In the genomic region with DNA sequence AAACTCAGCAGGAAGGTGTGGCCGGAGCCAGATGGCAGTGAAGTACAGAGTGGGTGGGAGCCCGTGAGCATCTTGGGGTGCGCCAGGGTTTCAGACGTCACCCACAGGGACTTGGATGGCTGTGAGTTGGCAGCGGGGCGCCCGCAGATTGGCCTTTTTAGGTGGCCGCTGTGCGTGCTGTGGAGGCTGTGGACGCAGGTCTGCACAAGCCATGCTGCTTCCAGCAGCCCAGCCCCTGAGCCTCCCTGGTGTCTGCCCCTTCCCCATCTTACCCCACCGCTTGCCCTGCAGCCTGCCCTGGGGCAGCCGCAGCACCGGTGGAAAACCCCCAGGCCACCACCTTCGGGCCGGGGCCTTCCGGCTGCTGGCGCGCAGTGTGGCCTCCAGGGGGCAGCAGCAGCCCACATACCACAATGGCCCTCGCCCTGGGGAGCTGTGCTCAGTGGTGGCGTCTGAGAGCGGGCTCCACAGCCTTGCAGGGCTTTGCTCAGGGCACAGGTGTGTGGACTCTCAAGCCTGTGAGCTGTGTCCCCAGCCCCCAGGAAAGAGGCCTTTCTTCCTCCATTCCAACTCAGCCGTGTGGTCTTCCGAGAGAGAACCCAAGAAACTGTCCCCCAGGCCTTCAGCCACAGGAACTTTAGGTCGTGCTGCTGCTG, we compare ENCODE assay signal across 8 cellular contexts. TPM values are rescaled to one million over a fixed set of nuclear protein-coding genes. Genes with fewer than 3 reads are reported as not detected.
A peak's percentile ranks its signal among the peaks of the same experiment; 100 is the strongest.
DNase-seq lines count a peak whose midpoint lies in the region; ATAC-seq and TF ChIP-seq lines count a peak whose summit lies in the region.

No MANE protein-coding gene starts in this region.

- no peak overlapping the region for H3K14ac ChIP-seq in IMR-90 (replicated peaks; ENCODE audit: low read depth, low read length)

- peak; percentile 94 for TF ChIP-seq CTCF in IMR-90 (conservative IDR thresholded peaks at IDR 0.05; ENCODE audit: low read depth, low read length)
- TF ChIP-seq CTCF in nephron (IDR thresholded peaks at IDR 0.05; ENCODE audit: unreplicated experiment in 3 of 3), result peak; percentile 90 to 98 (median 94)

- no peaks in the 10 kb centered on the region for H3K27me3 Mint-ChIP-seq in nephron (ENCODE audit: low read depth)

- H3K23ac ChIP-seq in IMR-90 (ENCODE audit: low read depth, low read length), result no peak overlapping the region

- POLR2A ChIA-PET in IMR-90 (lab: Charles Lee; ENCODE audit: unreplicated experiment), result no interaction called here

- H3K4me1 ChIP-seq in IMR-90 (ENCODE audit: control insufficient read depth, insufficient read depth, low read length), result no peaks in the 10 kb centered on the region

- no peaks in the 10 kb centered on the region for H3K4me1 Mint-ChIP-seq in nephron

- intact Hi-C loops in IMR-90 (cut with micrococcal nuclease), result loop anchor here (1.0 to 5.0 kb wide), 5 partner anchors 46 to 554 kb away; no protein-coding TSS in a partner anchor

- in situ Hi-C loops in IMR-90 (cut with MboI; ENCODE audit: low sequenced_read_pairs), result loop anchor here (5.0 to 10.0 kb wide), 2 partner anchors 448 to 556 kb away; no protein-coding TSS in a partner anchor

- H3K27me3 ChIP-seq in IMR-90 (ENCODE audit: control insufficient read depth, insufficient read depth, low read length), result no peaks in the 10 kb centered on the region

- TF ChIP-seq POLR2A in IMR-90 (IDR thresholded peaks at IDR 0.05; ENCODE audit: low read depth, low read length), result peak; percentile 55; the same call in 1 of the 2 replicates

- no peaks in the 10 kb centered on the region; a peak in 1 of 4 replicates for H3K79me1 ChIP-seq in IMR-90 (ENCODE audit: low read depth in 1 of 2, low read length in 2 of 2)

- BruUV-seq in IMR-90 (replicated peaks; lab: Mats Ljungman, UMichigan), result no TSS peak

- H3K18ac ChIP-seq in IMR-90 (ENCODE audit: low read depth, low read length), result no peak overlapping the region

- ATAC-seq in IMR-90 (ENCODE audit: low read depth), result peak; percentile 98

- no peak overlapping the region for H3K27ac Mint-ChIP-seq in nephron

- H4K5ac ChIP-seq in IMR-90 (ENCODE audit: low read depth, low read length), result no peak overlapping the region

- TF ChIP-seq RAD21 in IMR-90 (IDR thresholded peaks at IDR 0.05; ENCODE audit: low read length), result peak; percentile 99

- no peak overlapping the region for H3K4me2 ChIP-seq in IMR-90 (ENCODE audit: low read depth, low read length)

- H3K56ac ChIP-seq in IMR-90 (ENCODE audit: extremely low read depth, insufficient read depth, low read length), result no peak overlapping the region

- no peak overlapping the region for H3K4me3 ChIP-seq in IMR-90 (ENCODE audit: insufficient read depth, low read depth, low read length)

- no peak overlapping the region for H3K4me3 Mint-ChIP-seq in nephron

- no peak overlapping the region for H3K27ac ChIP-seq in IMR-90 (ENCODE audit: insufficient read depth, low read length)

- no peaks in the 10 kb centered on the region for H3K36me3 Mint-ChIP-seq in nephron (ENCODE audit: low read depth)

- H4K8ac ChIP-seq in IMR-90 (ENCODE audit: low read depth in 2 of 2, low read length in 2 of 2), result no peak overlapping the region

- peak overlapping the region; percentile 87 for H2AK9ac ChIP-seq in IMR-90 (replicated peaks; ENCODE audit: low read depth, low read length, poor library complexity)

- 0 out of 2 replicates have a peak overlapping the region, but pooled peaks have one; percentile 16 for H2BK120ac ChIP-seq in IMR-90 (ENCODE audit: low read depth, low read length)

- H2AFZ ChIP-seq in IMR-90 (replicated peaks; ENCODE audit: low read length, poor library complexity), result peak overlapping the region; percentile 61

- H3K9me3 ChIP-seq in IMR-90 (ENCODE audit: control insufficient read depth, insufficient read depth, low read length), result no peaks in the 10 kb centered on the region

- 0 out of 2 replicates have a peak overlapping the region, but pooled peaks have one; percentile 29 for H2AK5ac ChIP-seq in IMR-90 (ENCODE audit: low read depth, low read length)

- H3K9ac ChIP-seq in IMR-90 (ENCODE audit: low read depth, low read length), result no peak overlapping the region

- H2BK20ac ChIP-seq in IMR-90 (ENCODE audit: low read depth, low read length), result no peak overlapping the region

- dilution Hi-C loops in IMR-90 (cut with HindIII; ENCODE audit: low sequenced_read_pairs, unreplicated experiment), result no loop called here

- no peak overlapping the region for H2BK15ac ChIP-seq in IMR-90 (ENCODE audit: low read depth, low read length)

- no peak overlapping the region for H4K91ac ChIP-seq in IMR-90 (ENCODE audit: insufficient read depth, low read depth, low read length)

- H3K9me3 Mint-ChIP-seq in nephron, result no peaks in the 10 kb centered on the region

- H4K20me1 ChIP-seq in IMR-90 (ENCODE audit: insufficient read depth, low read length), result peaks cover 7% of the 10 kb centered on the region

- H2BK5ac ChIP-seq in IMR-90 (ENCODE audit: low read depth, low read length, poor library complexity, severe bottlenecking), result no peak overlapping the region

- H3K4ac ChIP-seq in IMR-90 (ENCODE audit: low read depth, low read length), result no peak overlapping the region

- 44% methylated on average over 5 of the region's 24 CpGs; no CpG with 5 or more reads in 1 of the 2 experiments for WGBS in IMR-90 (ENCODE audit: extremely low coverage in 2 of 2, insufficient read length in 1 of 2), 2 experiments

- CTCF ChIA-PET in IMR-90 (lab: Yijun Ruan, JAX), result interaction anchor here (0.6 to 1.0 kb wide), 5 partner anchors 12 to 671 kb away, joined by 3 to 5 read pairs (median 3); partner anchors contain the start of gene ENDOV

- peak; percentile 90 for DNase-seq in DMS 273 (lab: John Stamatoyannopoulos, UW; ENCODE audit: unreplicated experiment)
- DNase-seq in DMS 273 treated with DMSO at 0.1 percent for 48 hours (lab: John Stamatoyannopoulos, UW), result no peak
- DNase-seq in IMR-90, result peak; percentile 50
- DNase-seq in activated T-cell treated with anti-CD3 and anti-CD28 coated beads, Interleukin-2, amount 50 U/mL, for 1 hour, result peak; percentile 93
- peak; percentile 27 for DNase-seq in fibroblast of gingiva (ENCODE audit: low read depth)
- DNase-seq in stimulated activated naive CD4-positive, alpha-beta T cell treated with Interleukin-2 at 50 U/mL for 16 hours (lab: John Stamatoyannopoulos, UW), result peak; percentile 81

- H3K9me1 ChIP-seq in IMR-90 (ENCODE audit: insufficient read depth, low read length), result no peaks in the 10 kb centered on the region

- peaks cover 13% of the 10 kb centered on the region; the same call in 1 of the 2 replicates for H3K36me3 ChIP-seq in IMR-90 (ENCODE audit: control insufficient read depth, insufficient read depth, low read length)

TF ChIP-seq in IMR-90, 13 proteins besides CTCF, POLR2A, EP300 and RAD21 (continues in another document):
- TF ChIP-seq MXI1 (IDR thresholded peaks at IDR 0.05; ENCODE audit: borderline replicate concordance, low read depth, low read length), result no peak
- TF ChIP-seq SMC3 (IDR thresholded peaks at IDR 0.05; ENCODE audit: low read depth, low read length), result peak; percentile 96
- no peak for TF ChIP-seq MAFK (IDR thresholded peaks at IDR 0.05; ENCODE audit: low read depth, low read length)
- TF ChIP-seq BHLHE40 (IDR thresholded peaks at IDR 0.05; ENCODE audit: low read depth, low read length), result no peak
- TF ChIP-seq, protein P1, sequence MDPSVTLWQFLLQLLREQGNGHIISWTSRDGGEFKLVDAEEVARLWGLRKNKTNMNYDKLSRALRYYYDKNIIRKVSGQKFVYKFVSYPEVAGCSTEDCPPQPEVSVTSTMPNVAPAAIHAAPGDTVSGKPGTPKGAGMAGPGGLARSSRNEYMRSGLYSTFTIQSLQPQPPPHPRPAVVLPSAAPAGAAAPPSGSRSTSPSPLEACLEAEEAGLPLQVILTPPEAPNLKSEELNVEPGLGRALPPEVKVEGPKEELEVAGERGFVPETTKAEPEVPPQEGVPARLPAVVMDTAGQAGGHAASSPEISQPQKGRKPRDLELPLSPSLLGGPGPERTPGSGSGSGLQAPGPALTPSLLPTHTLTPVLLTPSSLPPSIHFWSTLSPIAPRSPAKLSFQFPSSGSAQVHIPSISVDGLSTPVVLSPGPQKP (IDR thresholded peaks at IDR 0.05; ENCODE audit: borderline replicate concordance, low read depth, low read length), result no peak
- no peak for TF ChIP-seq FOS (IDR thresholded peaks at IDR 0.05; ENCODE audit: low read depth, low read length)
- peak; percentile 51; the same call in 1 of the 2 replicates for TF ChIP-seq MAZ (IDR thresholded peaks at IDR 0.05; ENCODE audit: borderline replicate concordance, low read depth, low read length)

RNA-seq across cellular contexts. Expression of gene ENDOV, which starts 11.8 kb away (rescaled TPM):
- 9.4 and 15.1 TPM in 2 replicates for total RNA-seq in IMR-90 (2012; rRNA removed)
- polyA plus RNA-seq in IMR-90 (2012; rRNA removed), result 30.3 and 33.4 TPM in 2 replicates
- polyA plus RNA-seq in IMR-90 (2012; cell fraction: cytosol; rRNA removed), result 42.5 and 47.9 TPM in 2 replicates
- polyA plus RNA-seq in IMR-90 (2012; cell fraction: nucleus; rRNA removed; ENCODE audit: low replicate concordance), result 50.0 and 67.2 TPM in 2 replicates
- polyA plus RNA-seq in PFSK-1 (2012; ENCODE audit: insufficient read length, low read depth), result 53.8 TPM

RNA-seq across cellular contexts. Expression of gene NPTX1, which starts 49.6 kb away (rescaled TPM):
- 20.8 and 23.3 TPM in 2 replicates for total RNA-seq in IMR-90 (2012; rRNA removed)
- 39.5 and 47.0 TPM in 2 replicates for polyA plus RNA-seq in IMR-90 (2012; rRNA removed)
- polyA plus RNA-seq in IMR-90 (2012; cell fraction: cytosol; rRNA removed), result 40.9 and 41.7 TPM in 2 replicates
- 52.2 and 63.8 TPM in 2 replicates for polyA plus RNA-seq in IMR-90 (2012; cell fraction: nucleus; rRNA removed; ENCODE audit: low replicate concordance)
- polyA plus RNA-seq in PFSK-1 (2012; ENCODE audit: insufficient read length, low read depth), result 29.6 TPM
